Comparison of ENCODE assay signal across 8 cellular contexts in genomic region chr12:92146865-92147264, GRCh38. TPM values are rescaled to one million over a fixed set of nuclear protein-coding genes. Genes with fewer than 3 reads are reported as not detected.
DNase-seq lines count a peak whose midpoint lies in the region; ATAC-seq and TF ChIP-seq lines count a peak whose summit lies in the region.

No MANE protein-coding gene starts in this region.

- 11% methylated on average over 3 of the region's 3 CpGs for WGBS in suprapubic skin

- TF ChIP-seq EP300 in suprapubic skin (IDR thresholded peaks at IDR 0.05): no peak

- ATAC-seq in HG03196 (IDR thresholded peaks at IDR 0.05; ENCODE audit: unreplicated experiment): no peak
- ATAC-seq in GM19455 (IDR thresholded peaks at IDR 0.05; ENCODE audit: unreplicated experiment): no peak

- H3K27me3 ChIP-seq in suprapubic skin: no peaks in the 10 kb centered on the region

- peaks cover 19% of the 10 kb centered on the region for H3K36me3 ChIP-seq in suprapubic skin

- H3K9me3 ChIP-seq in iPS-18c (ENCODE audit: control insufficient read depth, insufficient read depth, low read length) (no peaks in the 10 kb centered on the region), suprapubic skin (no peaks in the 10 kb centered on the region)

- H3K9me3 Mint-ChIP-seq in T-helper 1 cell treated with Interleukin-12 subunit alpha and Interleukin-12 subunit beta and Interleukin-4 antibody, amounts not matched to agents 30 μg/mL and 1 μg/mL, for 36 hours: peaks cover under 1% of the 10 kb centered on the region
- no peaks in the 10 kb centered on the region for H3K9me3 Mint-ChIP-seq in activated CD4-positive, alpha-beta memory T cell treated with anti-CD3 and anti-CD28 coated beads for 36 hours

- peak overlapping the region; percentile 98 for H3K27ac Mint-ChIP-seq in T-helper 1 cell treated with Interleukin-12 subunit alpha and Interleukin-12 subunit beta and Interleukin-4 antibody, amounts not matched to agents 30 μg/mL and 1 μg/mL, for 36 hours
- peak overlapping the region; percentile 91 for H3K27ac Mint-ChIP-seq in activated CD4-positive, alpha-beta memory T cell treated with anti-CD3 and anti-CD28 coated beads for 36 hours

- POLR2A ChIA-PET in activated CD4-positive, alpha-beta memory T cell treated with anti-CD3 and anti-CD28 coated beads for 36 hours (lab: Charles Lee): interaction anchor here (0.8 to 5.0 kb wide), 9 partner anchors 12 to 411 kb away, joined by 3 to 154 read pairs (median 18); no protein-coding TSS in a partner anchor

- H3K4me3 Mint-ChIP-seq in T-helper 1 cell treated with Interleukin-12 subunit alpha and Interleukin-12 subunit beta and Interleukin-4 antibody, amounts not matched to agents 30 μg/mL and 1 μg/mL, for 36 hours: peak overlapping the region; percentile 98
- peak overlapping the region; percentile 100 for H3K4me3 Mint-ChIP-seq in activated CD4-positive, alpha-beta memory T cell treated with anti-CD3 and anti-CD28 coated beads for 36 hours

- peaks cover 24% of the 10 kb centered on the region for H3K4me1 Mint-ChIP-seq in T-helper 1 cell treated with Interleukin-12 subunit alpha and Interleukin-12 subunit beta and Interleukin-4 antibody, amounts not matched to agents 30 μg/mL and 1 μg/mL, for 36 hours (ENCODE audit: low read depth)
- peaks cover 20% of the 10 kb centered on the region for H3K4me1 Mint-ChIP-seq in activated CD4-positive, alpha-beta memory T cell treated with anti-CD3 and anti-CD28 coated beads for 36 hours (ENCODE audit: low read depth)

- no peak for TF ChIP-seq CTCF in suprapubic skin (IDR thresholded peaks at IDR 0.05)

- peak overlapping the region; percentile 86; the same call in 1 of the 2 replicates for H3K4me3 ChIP-seq in iPS-18c (ENCODE audit: insufficient read depth, low read depth, low read length)
- peak overlapping the region; percentile 83 for H3K4me3 ChIP-seq in suprapubic skin

- H3K36me3 Mint-ChIP-seq in T-helper 1 cell treated with Interleukin-12 subunit alpha and Interleukin-12 subunit beta and Interleukin-4 antibody, amounts not matched to agents 30 μg/mL and 1 μg/mL, for 36 hours (ENCODE audit: low read depth): peaks cover 48% of the 10 kb centered on the region
- peaks cover 48% of the 10 kb centered on the region for H3K36me3 Mint-ChIP-seq in activated CD4-positive, alpha-beta memory T cell treated with anti-CD3 and anti-CD28 coated beads for 36 hours

- H3K27me3 Mint-ChIP-seq in T-helper 1 cell treated with Interleukin-12 subunit alpha and Interleukin-12 subunit beta and Interleukin-4 antibody, amounts not matched to agents 30 μg/mL and 1 μg/mL, for 36 hours (ENCODE audit: low read depth): no peaks in the 10 kb centered on the region
- peaks cover 2% of the 10 kb centered on the region for H3K27me3 Mint-ChIP-seq in activated CD4-positive, alpha-beta memory T cell treated with anti-CD3 and anti-CD28 coated beads for 36 hours

- TF ChIP-seq POLR2A in suprapubic skin (IDR thresholded peaks at IDR 0.05): no peak

- intact Hi-C loops in activated CD4-positive, alpha-beta memory T cell treated with anti-CD3 and anti-CD28 coated beads for 36 hours (cut with micrococcal nuclease): loop anchor here (1.0 to 5.0 kb wide), 13 partner anchors 10 to 780 kb away; partner anchors contain the start of gene EEA1

- peaks cover 15% of the 10 kb centered on the region for H3K4me1 ChIP-seq in suprapubic skin

- peak overlapping the region; percentile 93 for H3K27ac ChIP-seq in suprapubic skin

- DNase-seq in T-helper 1 cell (no peak), suprapubic skin (ENCODE audit: low spot score in 2 of 2) (no peak), superior temporal gyrus (ENCODE audit: extremely low spot score) (no peak)
- no peak for DNase-seq in activated CD4-positive, alpha-beta memory T cell treated with anti-CD3 and anti-CD28 coated beads for 36 hours

- CTCF ChIA-PET in activated CD4-positive, alpha-beta memory T cell treated with anti-CD3 and anti-CD28 coated beads for 36 hours (lab: Charles Lee): interaction anchor here (0.6 to 5.9 kb wide), 6 partner anchors 40 to 335 kb away, joined by 3 to 31 read pairs (median 6); no protein-coding TSS in a partner anchor

RNA-seq across cellular contexts. Expression of gene BTG1, which starts 1.2 kb away (rescaled TPM):
- total RNA-seq in activated CD4-positive, alpha-beta memory T cell treated with anti-CD3 and anti-CD28 coated beads for 36 hours: 100 to 1,000 TPM; 137 to 144 TPM
- total RNA-seq in suprapubic skin: 100 to 1,000 TPM; 103 to 178 (median 156) TPM
